In genomic region chr15:82809308-82810060, GRCh38 we compare ENCODE assay signal across 8 cellular contexts. TPM values are rescaled to one million over a fixed set of nuclear protein-coding genes. Genes with fewer than 3 reads are reported as not detected.
DNase-seq lines count a peak whose midpoint lies in the region; ATAC-seq and TF ChIP-seq lines count a peak whose summit lies in the region.

Gene WHAMM (plus strand): TSS chr15:82809628. CDS start chr15:82809727, 99 bp downstream.

- H4K20me1 ChIP-seq in GM23248 (ENCODE audit: insufficient read depth) (no peaks in the 10 kb centered on the region), fibroblast of lung (ENCODE audit: control insufficient read depth, extremely low read depth, insufficient read depth, low read length) (no peaks in the 10 kb centered on the region)

- H3K4me1 Mint-ChIP-seq in naive thymus-derived CD4-positive, alpha-beta T cell = peaks cover 21 to 44% (median 33%) of the 10 kb centered on the region in 7 donors
- H3K4me1 Mint-ChIP-seq in stimulated activated naive B cell treated with anti-CD40 and anti-IgM and Interleukin-4, amounts not matched to agents 10 μg/mL and 1 μg/mL and 100 μg/mL, for 72 hours = peaks cover 33 to 58% of the 10 kb centered on the region in 2 donors

- H2AFZ ChIP-seq in GM23248 (peak within 1 kb of the TSS; percentile 79), fibroblast of lung (ENCODE audit: low read length) (peak within 1 kb of the TSS; percentile 74)

- no peak for TF ChIP-seq CTCF in fibroblast of lung (conservative IDR thresholded peaks at IDR 0.05 in 1 of 2, IDR thresholded peaks at IDR 0.05 in 1 of 2; ENCODE audit: low read depth in 1 of 2, low read length in 2 of 2)

- WGBS in GM23248 (ENCODE audit: low coverage in 1 of 2, low lambda C conversion rate in 2 of 2, missing lambda C conversion rate in 2 of 2), 2 experiments = 1% methylated on average over 40 to 57 of the region's 67 CpGs

- peaks cover 6 to 23% (median 15%) of the 10 kb centered on the region in 5 donors for H3K36me3 Mint-ChIP-seq in naive thymus-derived CD4-positive, alpha-beta T cell
- peaks cover 18 to 28% of the 10 kb centered on the region in 2 donors for H3K36me3 Mint-ChIP-seq in stimulated activated naive B cell treated with anti-CD40 and anti-IgM and Interleukin-4, amounts not matched to agents 10 μg/mL and 1 μg/mL and 100 μg/mL, for 72 hours

- peak within 1 kb of the TSS; percentile 95 for H3K27ac ChIP-seq in GM23248
- H3K27ac ChIP-seq in fibroblast of lung (ENCODE audit: insufficient read depth, low read length) = peak within 1 kb of the TSS; percentile 93
- peak within 1 kb of the TSS; percentile 100 for H3K27ac ChIP-seq in naive thymus-derived CD4-positive, alpha-beta T cell (ENCODE audit: low read depth, low read length)

- peak; percentile 98 for DNase-seq in Daoy (ENCODE audit: low read depth)
- peak; percentile 99 for DNase-seq in GM23248
- DNase-seq in Kasumi-1 (lab: John Stamatoyannopoulos, UW) = peak; percentile 98 to 99
- DNase-seq in RKO (ENCODE audit: low spot score) = peak; percentile 98
- peak; percentile 86 to 89 for DNase-seq in activated T-helper 1 cell treated with anti-CD3 and anti-CD28 coated beads, Interleukin-2, amount 50 U/mL, for 16 hours (ENCODE audit: low read depth in 1 of 2, low spot score in 1 of 2)
- DNase-seq in fibroblast of lung (ENCODE audit: low read depth in 2 of 2) = peak; percentile 98
- DNase-seq in naive thymus-derived CD4-positive, alpha-beta T cell = peak; percentile 85 to 97 (median 94)
- DNase-seq in stimulated activated naive B cell treated with anti-CD40 and anti-IgM and Interleukin-4, amounts not matched to agents 10 μg/mL and 1 μg/mL and 100 μg/mL, for 72 hours = peak; percentile 97

- peaks cover 0 to 22% (median 0%) of the 10 kb centered on the region in 5 donors for H3K27me3 Mint-ChIP-seq in naive thymus-derived CD4-positive, alpha-beta T cell
- H3K27me3 Mint-ChIP-seq in stimulated activated naive B cell treated with anti-CD40 and anti-IgM and Interleukin-4, amounts not matched to agents 10 μg/mL and 1 μg/mL and 100 μg/mL, for 72 hours = no peaks in the 10 kb centered on the region

- H3K4me1 ChIP-seq in GM23248 (ENCODE audit: insufficient read depth) (0 out of 2 replicates have a peak, but pooled peaks cover 20% of the 10 kb centered on the region), fibroblast of lung (ENCODE audit: control insufficient read depth, extremely low read depth, insufficient read depth, low read length) (no peaks in the 10 kb centered on the region)
- H3K4me1 ChIP-seq in naive thymus-derived CD4-positive, alpha-beta T cell (ENCODE audit: control insufficient read depth in 2 of 2, insufficient read depth in 2 of 2, low read length in 2 of 2) = peaks cover 8 to 22% of the 10 kb centered on the region in 2 donors

- H3K27ac Mint-ChIP-seq in naive thymus-derived CD4-positive, alpha-beta T cell = peak within 1 kb of the TSS; percentile 92 to 100 (median 97)
- H3K27ac Mint-ChIP-seq in stimulated activated naive B cell treated with anti-CD40 and anti-IgM and Interleukin-4, amounts not matched to agents 10 μg/mL and 1 μg/mL and 100 μg/mL, for 72 hours = peak within 1 kb of the TSS; percentile 97

- peak within 1 kb of the TSS; percentile 97 for H3K9ac ChIP-seq in GM23248
- H3K9ac ChIP-seq in fibroblast of lung (ENCODE audit: insufficient read depth, low read length) = peak within 1 kb of the TSS; percentile 96

- peak within 1 kb of the TSS; percentile 89 to 99 (median 95) for H3K4me3 Mint-ChIP-seq in naive thymus-derived CD4-positive, alpha-beta T cell
- H3K4me3 Mint-ChIP-seq in stimulated activated naive B cell treated with anti-CD40 and anti-IgM and Interleukin-4, amounts not matched to agents 10 μg/mL and 1 μg/mL and 100 μg/mL, for 72 hours = peak within 1 kb of the TSS; percentile 86 to 96

- H3F3A ChIP-seq in GM23248 (ENCODE audit: insufficient read depth) = peaks cover 29% of the 10 kb centered on the region

- H3K4me2 ChIP-seq in GM23248 (ENCODE audit: unreplicated experiment) (peak within 1 kb of the TSS; percentile 89), fibroblast of lung (ENCODE audit: extremely low read depth, insufficient read depth, low read length) (peak within 1 kb of the TSS; percentile 69)

- intact Hi-C loops in naive thymus-derived CD4-positive, alpha-beta T cell (cut with micrococcal nuclease) = loop anchor here (1.0 to 10.0 kb wide), 13 partner anchors 19 to 1515 kb away; partner anchors contain the start of genes BTBD1 (in 2 of the 2), RAMAC (in 2 of the 2), RPS17 (in 2 of the 2) and AP3B2 (in 1 of the 2)

- POLR2A ChIA-PET in naive thymus-derived CD4-positive, alpha-beta T cell (lab: Charles Lee) = interaction anchor here (0.7 to 5.2 kb wide), 6 partner anchors 35 to 269 kb away, joined by 3 to 34 read pairs (median 14); partner anchors contain the start of gene RPS17

- no peaks in the 10 kb centered on the region for H3K9me3 ChIP-seq in GM23248 (ENCODE audit: low read depth)
- H3K9me3 ChIP-seq in fibroblast of lung (ENCODE audit: control insufficient read depth, insufficient read depth, low read depth, low read length) = no peaks in the 10 kb centered on the region
- no peaks in the 10 kb centered on the region for H3K9me3 ChIP-seq in naive thymus-derived CD4-positive, alpha-beta T cell (ENCODE audit: control insufficient read depth in 2 of 3, low read length in 3 of 3)

- H3K27me3 ChIP-seq in GM23248 (replicated peaks; ENCODE audit: insufficient read depth) (no peaks in the 10 kb centered on the region), fibroblast of lung (ENCODE audit: control insufficient read depth, insufficient read depth, low read length) (no peaks in the 10 kb centered on the region)
- H3K27me3 ChIP-seq in naive thymus-derived CD4-positive, alpha-beta T cell (ENCODE audit: control insufficient read depth in 2 of 2, insufficient read depth in 2 of 2, low read length in 2 of 2) = no peaks in the 10 kb centered on the region

- H3K9me2 ChIP-seq in GM23248 (ENCODE audit: insufficient read depth) = no peaks in the 10 kb centered on the region

- H3K36me3 ChIP-seq in GM23248 (ENCODE audit: low read depth) (peaks cover 13% of the 10 kb centered on the region; the same call in 1 of the 2 replicates), fibroblast of lung (ENCODE audit: control insufficient read depth, insufficient read depth, low read length) (peaks cover 1% of the 10 kb centered on the region)
- peaks cover 0 to 17% (median 5%) of the 10 kb centered on the region in 3 experiments for H3K36me3 ChIP-seq in naive thymus-derived CD4-positive, alpha-beta T cell (ENCODE audit: control insufficient read depth in 2 of 3, insufficient read depth in 3 of 3, low read length in 3 of 3)

- H3K9me3 Mint-ChIP-seq in naive thymus-derived CD4-positive, alpha-beta T cell = no peaks in the 10 kb centered on the region
- H3K9me3 Mint-ChIP-seq in stimulated activated naive B cell treated with anti-CD40 and anti-IgM and Interleukin-4, amounts not matched to agents 10 μg/mL and 1 μg/mL and 100 μg/mL, for 72 hours = peaks cover 0 to 4% of the 10 kb centered on the region in 2 donors

- CTCF ChIA-PET in naive thymus-derived CD4-positive, alpha-beta T cell (lab: Charles Lee) = no interaction called here

- H3K4me3 ChIP-seq in GM23248 (peak within 1 kb of the TSS; percentile 91), fibroblast of lung (replicated peaks in 1 of 4; ENCODE audit: control extremely low read depth in 1 of 4, insufficient read depth in 1 of 4, low read depth in 3 of 4, low read length in 4 of 4) (peak within 1 kb of the TSS; percentile 88 to 98 (median 91))
- peak within 1 kb of the TSS; percentile 73 for H3K4me3 ChIP-seq in naive thymus-derived CD4-positive, alpha-beta T cell (ENCODE audit: low read length)

- peaks cover 45% of the 10 kb centered on the region for H3K79me2 ChIP-seq in GM23248 (ENCODE audit: insufficient read depth)
- peaks cover 37% of the 10 kb centered on the region for H3K79me2 ChIP-seq in fibroblast of lung (ENCODE audit: control insufficient read depth, insufficient read depth, low read length)

- ATAC-seq in naive thymus-derived CD4-positive, alpha-beta T cell = peak; percentile 96
- peak; percentile 81 to 86 for ATAC-seq in stimulated activated naive B cell treated with anti-CD40 and anti-IgM and Interleukin-4, amounts not matched to agents 10 μg/mL and 1 μg/mL and 100 μg/mL, for 72 hours (replicated peaks)

- in situ Hi-C loops in GM23248 (cut with MboI) = no loop called here

RNA-seq across cellular contexts. Expression of gene WHAMM, which starts in this region (rescaled TPM):
- total RNA-seq in Daoy (2014; rRNA removed; shearing (Covaris generic)) = 2.5 and 3.2 TPM in 2 replicates
- total RNA-seq in GM23248 (2014; rRNA removed; shearing (Covaris generic)) = 2.3 and 3.0 TPM in 2 replicates
- polyA plus RNA-seq in GM23248 (2016; fragmentation: Nextera tagmentation; extraction: Ambion mirVana) (3.4 and 3.6 TPM in 2 replicates), fibroblast of lung (5.3 TPM in 2 replicates)
- total RNA-seq in fibroblast of lung = 4.9 and 5.6 TPM in 2 replicates
- polyA plus RNA-seq in fibroblast of lung (2012) = 3.6 and 4.1 TPM in 2 replicates
- polyA minus RNA-seq in fibroblast of lung (ENCODE audit: low replicate concordance) = 1.5 and 5.4 TPM in 2 replicates
- total RNA-seq in naive thymus-derived CD4-positive, alpha-beta T cell = 10 to 100 TPM; 14.1 to 72.2 (median 37.1) TPM
- 1 to 10 TPM; 3.5 to 4.5 TPM for polyA plus RNA-seq in naive thymus-derived CD4-positive, alpha-beta T cell

Comparison
In these comparisons a context has a peak if more than half of its experiments do, and no peak if none do; other contexts are left out.
1. Peak in every context shown above with its lines: DNase-seq, ATAC-seq, H3K4me3 ChIP-seq and H3K27ac ChIP-seq.